ENCODE assay signal across 24 cellular contexts in genomic region chr16:1760911-1761310, GRCh38.
"Had no signal": no experiment of that assay in that cellular context is flagged by ENCODE, and none has a peak within 500 bp of the region (broad histone marks: within the 10 kb centered on the region; RNA-seq: fewer than 3 reads in every experiment).

No MANE protein-coding gene starts in this region.

- H3K27me3 Mint-ChIP-seq: effector memory CD8-positive, alpha-beta T cell; naive B cell; natural killer cell treated with Interleukin-12 subunit alpha and Interleukin-12 subunit beta and Interleukin-15 and Interleukin-18, amount 100 ng/mL, for 72 hours had no signal

- H3K4me1 Mint-ChIP-seq: mesothelial cell of epicardium, naive B cell, neural crest cell had no signal

- H3K4me3 Mint-ChIP-seq: effector memory CD8-positive, alpha-beta T cell; mesothelial cell of epicardium; naive B cell; natural killer cell treated with Interleukin-12 subunit alpha and Interleukin-12 subunit beta and Interleukin-15 and Interleukin-18, amount 100 ng/mL, for 72 hours; neural crest cell had no signal

- H3K27ac Mint-ChIP-seq: mesothelial cell of epicardium; natural killer cell treated with Interleukin-12 subunit alpha and Interleukin-12 subunit beta and Interleukin-15 and Interleukin-18, amount 100 ng/mL, for 72 hours had no signal

- H3K9me3 Mint-ChIP-seq: effector memory CD8-positive, alpha-beta T cell; mesothelial cell of epicardium; naive B cell; natural killer cell treated with Interleukin-12 subunit alpha and Interleukin-12 subunit beta and Interleukin-15 and Interleukin-18, amount 100 ng/mL, for 72 hours; neural crest cell had no signal

- H3K36me3 Mint-ChIP-seq: naive B cell; natural killer cell treated with Interleukin-12 subunit alpha and Interleukin-12 subunit beta and Interleukin-15 and Interleukin-18, amount 100 ng/mL, for 72 hours had no signal

- DNase-seq: cortex of kidney; effector memory CD8-positive, alpha-beta T cell; heart left ventricle; kidney; mesenchymal stem cell; mucosa of descending colon; naive B cell; ovary; posterior cingulate gyrus; psoas muscle; right cardiac atrium; small intestine; stimulated activated CD4-positive, alpha-beta T cell treated with anti-CD3 and anti-CD28 coated beads, Interleukin-12 subunit alpha, Interleukin-12 subunit beta, amount 100 ng/mL, for 4 hours; stimulated activated CD4-positive, alpha-beta T cell treated with anti-CD3 and anti-CD28 coated beads, Interleukin-1b, Interleukin-23, amount 100 ng/mL, for 48 hours; stimulated activated CD4-positive, alpha-beta T cell treated with anti-CD3 and anti-CD28 coated beads, Interleukin-4, amount 100 ng/mL, for 1 hour; stimulated activated CD8-positive, alpha-beta memory T cell treated with anti-CD3 and anti-CD28 coated beads, Interleukin-4, amount 100 ng/mL, for 48 hours; stimulated activated naive CD4-positive, alpha-beta T cell treated with Interleukin-2 at 50 U/mL for 16 hours; stomach; thyroid gland; trophoblast cell had no signal

- ATAC-seq: effector memory CD8-positive, alpha-beta T cell; heart left ventricle; left lobe of liver; mucosa of descending colon; natural killer cell treated with Interleukin-12 subunit alpha and Interleukin-12 subunit beta and Interleukin-15 and Interleukin-18, amount 100 ng/mL, for 72 hours; psoas muscle; right cardiac atrium had no signal
